ENCODE assay signal across 9 cellular contexts in the genomic region with DNA sequence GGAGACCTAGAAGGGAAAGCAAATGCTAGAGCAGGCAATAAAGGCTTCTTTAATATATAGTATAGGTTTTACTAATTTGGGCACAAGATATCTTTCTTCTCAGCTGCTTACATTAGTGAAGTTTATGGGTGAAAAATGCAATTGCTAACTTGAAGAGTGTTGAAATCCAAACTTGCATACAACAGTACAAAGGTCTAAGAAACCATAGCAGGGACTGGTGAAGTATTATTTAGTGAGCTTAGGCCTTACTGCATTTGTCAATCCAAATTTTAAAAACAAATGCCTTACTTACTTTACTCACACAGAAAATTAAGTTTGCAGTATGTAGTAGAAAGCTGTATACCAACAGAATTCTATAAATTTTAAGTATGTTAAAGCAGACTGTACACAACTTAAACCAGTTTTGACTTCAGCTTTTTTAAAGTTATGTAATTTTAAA. TPM values are rescaled to one million over a fixed set of nuclear protein-coding genes. Genes with fewer than 3 reads are reported as not detected.
DNase-seq lines count a peak whose midpoint lies in the region; ATAC-seq and TF ChIP-seq lines count a peak whose summit lies in the region.
"Had no signal": no experiment of that assay in that cellular context is flagged by ENCODE, and none has a peak within 500 bp of the region (broad histone marks: within the 10 kb centered on the region; RNA-seq: fewer than 3 reads in every experiment).

No MANE protein-coding gene starts in this region.

- H3K79me2 ChIP-seq in SK-N-SH (ENCODE audit: insufficient read depth), result peaks cover 76% of the 10 kb centered on the region

- no peaks in the 10 kb centered on the region for H3K27me3 Mint-ChIP-seq in WTC11 (ENCODE audit: low read depth)

- H3K4me3 Mint-ChIP-seq in WTC11, result peak overlapping the region; percentile 89

- POLR2A ChIA-PET in SK-N-SH (lab: Yijun Ruan, JAX), result no interaction called here
- POLR2A ChIA-PET in WTC11 (lab: Charles Lee), result no interaction called here

- TF ChIP-seq RAD21 in SK-N-SH (IDR thresholded peaks at IDR 0.05; ENCODE audit: low read length), result no peak

- no peaks in the 10 kb centered on the region for H3K9me2 ChIP-seq in SK-N-SH

- CTCF ChIA-PET in SK-N-SH (lab: Yijun Ruan, JAX), result no interaction called here
- CTCF ChIA-PET in WTC11 (lab: Charles Lee), result no interaction called here

- H3K4me3 ChIP-seq in SK-N-SH (ENCODE audit: low read depth in 2 of 2, low read length in 1 of 2) (peak overlapping the region; percentile 73 to 96; a peak in 3 of 4 replicates), iPS-18a (ENCODE audit: low read length) (peak overlapping the region; percentile 99), spleen (peak overlapping the region in 4 of 8 donors; percentile 10 to 95 (median 88))
- H3K4me3 ChIP-seq: mucosa of descending colon had no signal

- in situ Hi-C loops in ACHN (cut with HindIII; ENCODE audit: low pct_ligation_motif_present, low pct_unique_long_range_greater_than_20kb, low sequenced_read_pairs), result no loop called here

- peaks cover 55% of the 10 kb centered on the region for H4K20me1 ChIP-seq in SK-N-SH (ENCODE audit: insufficient read depth)

- peaks cover 12 to 22% of the 10 kb centered on the region in 2 experiments for H3K36me3 ChIP-seq in SK-N-SH (replicated peaks in 1 of 2; ENCODE audit: control insufficient read depth in 1 of 2, insufficient read depth in 2 of 2, low read length in 1 of 2)
- peaks cover 6% of the 10 kb centered on the region for H3K36me3 ChIP-seq in iPS-18a (ENCODE audit: control insufficient read depth, low read depth, low read length)
- peaks cover 0 to 23% (median 0%) of the 10 kb centered on the region in 6 donors for H3K36me3 ChIP-seq in spleen

- H3K9me3 ChIP-seq in SK-N-SH, result no peaks in the 10 kb centered on the region
- no peaks in the 10 kb centered on the region for H3K9me3 ChIP-seq in iPS-18a (ENCODE audit: control insufficient read depth, low read depth, low read length)
- H3K9me3 ChIP-seq in spleen, result no peaks in the 10 kb centered on the region
- H3K9me3 ChIP-seq: mucosa of descending colon had no signal

- no peak for TF ChIP-seq POLR2A in spleen (IDR thresholded peaks at IDR 0.05)

- peaks cover 14% of the 10 kb centered on the region for H3F3A ChIP-seq in SK-N-SH (replicated peaks; ENCODE audit: insufficient read depth)

- no peak for ATAC-seq in SK-N-SH treated with all-trans-retinoic acid at 6 μM for 48 hours
- ATAC-seq in WTC11, result no peak
- no peak for ATAC-seq in GM18870 (IDR thresholded peaks at IDR 0.05; ENCODE audit: unreplicated experiment)
- no peak for ATAC-seq in HG02884 (IDR thresholded peaks at IDR 0.05; ENCODE audit: unreplicated experiment)
- ATAC-seq: mucosa of descending colon had no signal

- peak overlapping the region; percentile 99; the same call in 1 of the 2 replicates for H3K9ac ChIP-seq in SK-N-SH
- H3K9ac ChIP-seq in iPS-18a (ENCODE audit: low read length), result no peak overlapping the region

- H3K27ac Mint-ChIP-seq in WTC11, result no peak overlapping the region

- H3K9me3 Mint-ChIP-seq in WTC11, result no peaks in the 10 kb centered on the region

- TF ChIP-seq CTCF in SK-N-SH (IDR thresholded peaks at IDR 0.05) (no peak), WTC11 (IDR thresholded peaks at IDR 0.05) (no peak), spleen (IDR thresholded peaks at IDR 0.05 in 8 of 11, conservative IDR thresholded peaks at IDR 0.05 in 3 of 11) (no peak)

- DNase-seq in SK-N-SH (no peak), WTC11 (ENCODE audit: low spot score) (no peak), spleen (no peak), ACHN (no peak)
- DNase-seq: mucosa of descending colon had no signal

- no peak overlapping the region for H2AFZ ChIP-seq in SK-N-SH (ENCODE audit: low read depth)

- peaks cover 9 to 13% of the 10 kb centered on the region in 2 experiments; a peak in 3 of 4 replicates for H3K4me1 ChIP-seq in SK-N-SH (ENCODE audit: control insufficient read depth in 1 of 2, insufficient read depth in 2 of 2, low read depth in 1 of 2, low read length in 1 of 2)
- peaks cover 13% of the 10 kb centered on the region for H3K4me1 ChIP-seq in iPS-18a (ENCODE audit: control insufficient read depth, low read depth, low read length)
- peaks cover 26 to 85% (median 47%) of the 10 kb centered on the region in 6 donors for H3K4me1 ChIP-seq in spleen

- no peak for TF ChIP-seq EP300 in SK-N-SH (IDR thresholded peaks at IDR 0.05; ENCODE audit: borderline replicate concordance in 1 of 2, low read depth in 1 of 2, low read length in 1 of 2)

- H3K27me3 ChIP-seq in SK-N-SH (ENCODE audit: insufficient read depth) (no peaks in the 10 kb centered on the region), iPS-18a (ENCODE audit: control insufficient read depth, insufficient read depth, low read length) (no peaks in the 10 kb centered on the region), spleen (replicated peaks in 1 of 7) (no peaks in the 10 kb centered on the region)

- peaks cover 36% of the 10 kb centered on the region for H3K4me1 Mint-ChIP-seq in WTC11

- H3K27ac ChIP-seq in SK-N-SH (ENCODE audit: low read depth in 2 of 2, low read length in 1 of 2) (no peak overlapping the region), iPS-18a (ENCODE audit: low read length) (no peak overlapping the region), spleen (peak overlapping the region in 6 of 8 donors; percentile 23 to 100 (median 98))

- peaks cover 5% of the 10 kb centered on the region for H3K36me3 Mint-ChIP-seq in WTC11

- intact Hi-C loops in spleen (cut with DNase I; ENCODE audit: low total_unique reads), result no loop called here

- peak overlapping the region; percentile 82 for H3K4me2 ChIP-seq in SK-N-SH

TF ChIP-seq in SK-N-SH, 30 proteins besides CTCF, POLR2A, EP300 and RAD21 (continues in another document):
- TF ChIP-seq GABPA (IDR thresholded peaks at IDR 0.05; ENCODE audit: low read depth) (no peak), NRF1 (IDR thresholded peaks at IDR 0.05; ENCODE audit: low read depth, low read length) (no peak), TEAD4 (IDR thresholded peaks at IDR 0.05; ENCODE audit: borderline replicate concordance, insufficient read depth) (no peak), MEF2A (IDR thresholded peaks at IDR 0.05; ENCODE audit: borderline replicate concordance, low read depth) (no peak), MXI1 (IDR thresholded peaks at IDR 0.05; ENCODE audit: low read depth, low read length) (no peak), MAX (IDR thresholded peaks at IDR 0.05; ENCODE audit: low read depth) (no peak), TCF12 (IDR thresholded peaks at IDR 0.05) (no peak)

TF ChIP-seq in SK-N-SH treated with all-trans-retinoic acid at 6 μM for 48 hours, 23 proteins besides CTCF, POLR2A, EP300 and RAD21 (continues in another document):
- TF ChIP-seq CREB5 (CRISPR knock-in tag; IDR thresholded peaks at IDR 0.05; ENCODE audit: low read depth) (no peak), TCF4 (CRISPR knock-in tag; IDR thresholded peaks at IDR 0.05; ENCODE audit: borderline replicate concordance) (no peak), GLIS3 (CRISPR knock-in tag; IDR thresholded peaks at IDR 0.05) (no peak)

TF ChIP-seq in WTC11, 78 proteins besides CTCF, POLR2A, EP300 and RAD21 (continues in another document):
- no peak for TF ChIP-seq USF2 (CRISPR knock-in tag; IDR thresholded peaks at IDR 0.05)
- TF ChIP-seq IRF1 (CRISPR knock-in tag; IDR thresholded peaks at IDR 0.05), result no peak
- no peak for TF ChIP-seq ZNF416 (CRISPR knock-in tag; IDR thresholded peaks at IDR 0.05)
- TF ChIP-seq, protein P1, sequence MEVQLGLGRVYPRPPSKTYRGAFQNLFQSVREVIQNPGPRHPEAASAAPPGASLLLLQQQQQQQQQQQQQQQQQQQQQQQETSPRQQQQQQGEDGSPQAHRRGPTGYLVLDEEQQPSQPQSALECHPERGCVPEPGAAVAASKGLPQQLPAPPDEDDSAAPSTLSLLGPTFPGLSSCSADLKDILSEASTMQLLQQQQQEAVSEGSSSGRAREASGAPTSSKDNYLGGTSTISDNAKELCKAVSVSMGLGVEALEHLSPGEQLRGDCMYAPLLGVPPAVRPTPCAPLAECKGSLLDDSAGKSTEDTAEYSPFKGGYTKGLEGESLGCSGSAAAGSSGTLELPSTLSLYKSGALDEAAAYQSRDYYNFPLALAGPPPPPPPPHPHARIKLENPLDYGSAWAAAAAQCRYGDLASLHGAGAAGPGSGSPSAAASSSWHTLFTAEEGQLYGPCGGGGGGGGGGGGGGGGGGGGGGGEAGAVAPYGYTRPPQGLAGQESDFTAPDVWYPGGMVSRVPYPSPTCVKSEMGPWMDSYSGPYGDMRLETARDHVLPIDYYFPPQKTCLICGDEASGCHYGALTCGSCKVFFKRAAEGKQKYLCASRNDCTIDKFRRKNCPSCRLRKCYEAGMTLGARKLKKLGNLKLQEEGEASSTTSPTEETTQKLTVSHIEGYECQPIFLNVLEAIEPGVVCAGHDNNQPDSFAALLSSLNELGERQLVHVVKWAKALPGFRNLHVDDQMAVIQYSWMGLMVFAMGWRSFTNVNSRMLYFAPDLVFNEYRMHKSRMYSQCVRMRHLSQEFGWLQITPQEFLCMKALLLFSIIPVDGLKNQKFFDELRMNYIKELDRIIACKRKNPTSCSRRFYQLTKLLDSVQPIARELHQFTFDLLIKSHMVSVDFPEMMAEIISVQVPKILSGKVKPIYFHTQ (CRISPR knock-in tag; IDR thresholded peaks at IDR 0.05), result no peak

RNA-seq across cellular contexts. Expression of gene AP4S1, which starts 1.4 kb away (rescaled TPM):
- polyA plus RNA-seq in SK-N-SH (2012; rRNA removed) (1.7 and 3.4 TPM in 2 replicates), spleen (10 to 100 TPM in 1 of 3 donors, 1 to 10 TPM in 2; 6.4 to 11.1 (median 6.5) TPM)
- polyA plus RNA-seq in SK-N-SH (2012; cell fraction: cytosol; rRNA removed), result 4.0 and 4.8 TPM in 2 replicates
- 3.7 and 4.9 TPM in 2 replicates for polyA plus RNA-seq in SK-N-SH (2012; cell fraction: nucleus; rRNA removed)
- total RNA-seq in WTC11 (2021) (5.5 to 7.0 TPM (median 6.2 TPM) in 3 replicates), spleen (10 to 100 TPM; 10.7 to 22.9 (median 14.2) TPM)

RNA-seq across cellular contexts. Expression of gene STRN3, which starts 2.1 kb away (rescaled TPM):
- 7.2 and 8.9 TPM in 2 replicates for polyA plus RNA-seq in SK-N-SH (2012; rRNA removed)
- polyA plus RNA-seq in SK-N-SH (2012; cell fraction: cytosol; rRNA removed), result 7.5 and 8.5 TPM in 2 replicates
- polyA plus RNA-seq in SK-N-SH (2012; cell fraction: nucleus; rRNA removed), result 7.4 and 17.1 TPM in 2 replicates
- 37.1 to 40.8 TPM (median 40.4 TPM) in 3 replicates for total RNA-seq in WTC11 (2021)
- 10 to 100 TPM; 32.8 to 50.1 (median 39.1) TPM for total RNA-seq in spleen
- polyA plus RNA-seq in spleen, result 10 to 100 TPM in 1 of 3 donors, 1 to 10 TPM in 2; 7.6 to 11.3 (median 9.7) TPM

Comparison
In these comparisons a context has a peak if more than half of its experiments do, and no peak if none do; other contexts are left out.
1. H3K27ac ChIP-seq: peak in spleen (6 of 8); none in SK-N-SH (0 of 2) and iPS-18a (single experiment).